1 cellular context compared by ENCODE assay signal in genomic region chr19:1822210-1822609, GRCh38.
TF ChIP-seq lines count a peak whose summit lies in the region.

No MANE protein-coding gene starts in this region.

TF ChIP-seq in WTC11, 78 proteins besides CTCF, POLR2A, EP300 and RAD21 (continued from another document):
- TF ChIP-seq AR (CRISPR knock-in tag; IDR thresholded peaks at IDR 0.05) (no peak), PRRX2 (CRISPR knock-in tag; IDR thresholded peaks at IDR 0.05) (no peak)
